Comparison of ENCODE assay signal across 19 cellular contexts in the genomic region with DNA sequence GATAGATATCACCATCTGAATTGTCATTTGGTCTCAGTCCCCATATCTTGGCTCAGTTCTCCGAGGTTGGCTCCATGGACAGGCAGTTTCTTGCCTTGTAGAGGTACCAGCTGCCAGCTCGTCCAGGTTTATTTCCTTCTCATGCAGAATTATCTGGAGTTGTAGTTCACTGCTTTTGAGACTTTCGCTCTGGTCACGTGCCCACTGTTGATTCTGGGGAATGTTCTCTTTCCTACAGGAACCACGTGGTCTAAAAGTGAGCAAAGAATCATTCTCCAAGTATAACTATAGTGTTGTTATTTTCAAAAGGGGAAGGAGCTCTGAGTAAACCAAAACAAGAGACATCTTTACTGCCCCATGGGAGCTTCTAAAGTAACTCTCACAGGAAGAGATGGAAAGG.
"Had no signal": no experiment of that assay in that cellular context is flagged by ENCODE, and none has a peak within 500 bp of the region (broad histone marks: within the 10 kb centered on the region; RNA-seq: fewer than 3 reads in every experiment).

No MANE protein-coding gene starts in this region.

- H3K27ac Mint-ChIP-seq: activated naive CD8-positive, alpha-beta T cell treated with anti-CD3 and anti-CD28 coated beads, Interleukin-2, amount 50 U/mL, for 24 hours; naive B cell; progenitor cell of endocrine pancreas; T-helper 1 cell treated with Interleukin-12 subunit alpha and Interleukin-12 subunit beta and Interleukin-4 antibody, amounts not matched to agents 30 μg/mL and 1 μg/mL, for 36 hours; type B pancreatic cell; WTC11 had no signal

- H3K9me3 ChIP-seq: ascending aorta, colonic mucosa, spleen had no signal

- H3K4me3 ChIP-seq: ascending aorta, colonic mucosa, hepatocyte, spleen had no signal

- H3K27me3 ChIP-seq: ascending aorta, colonic mucosa, hepatocyte, spleen had no signal

- H2AFZ ChIP-seq: hepatocyte had no signal

- H3K27ac ChIP-seq: ascending aorta, colonic mucosa, hepatocyte, spleen had no signal

- H3K36me3 Mint-ChIP-seq: naive B cell, type B pancreatic cell, WTC11 had no signal

- H3K4me1 Mint-ChIP-seq: activated naive CD8-positive, alpha-beta T cell treated with anti-CD3 and anti-CD28 coated beads, Interleukin-2, amount 50 U/mL, for 24 hours had no signal

- H3K27me3 Mint-ChIP-seq: activated naive CD8-positive, alpha-beta T cell treated with anti-CD3 and anti-CD28 coated beads, Interleukin-2, amount 50 U/mL, for 24 hours; progenitor cell of endocrine pancreas; type B pancreatic cell had no signal

- H3K79me2 ChIP-seq: hepatocyte had no signal

- ATAC-seq: activated naive CD8-positive, alpha-beta T cell treated with anti-CD3 and anti-CD28 coated beads, Interleukin-2, amount 50 U/mL, for 24 hours; left ventricle myocardium superior; right cardiac atrium; WTC11 had no signal

- H3K36me3 ChIP-seq: ascending aorta, colonic mucosa, spleen had no signal

- H3K4me1 ChIP-seq: ascending aorta, colonic mucosa, spleen had no signal

- H3K9me3 Mint-ChIP-seq: activated naive CD8-positive, alpha-beta T cell treated with anti-CD3 and anti-CD28 coated beads, Interleukin-2, amount 50 U/mL, for 24 hours; naive B cell; T-helper 1 cell treated with Interleukin-12 subunit alpha and Interleukin-12 subunit beta and Interleukin-4 antibody, amounts not matched to agents 30 μg/mL and 1 μg/mL, for 36 hours had no signal

- H3K4me2 ChIP-seq: hepatocyte had no signal

- H3K4me3 Mint-ChIP-seq: activated naive CD8-positive, alpha-beta T cell treated with anti-CD3 and anti-CD28 coated beads, Interleukin-2, amount 50 U/mL, for 24 hours; T-helper 1 cell treated with Interleukin-12 subunit alpha and Interleukin-12 subunit beta and Interleukin-4 antibody, amounts not matched to agents 30 μg/mL and 1 μg/mL, for 36 hours; type B pancreatic cell; WTC11 had no signal

- DNase-seq: activated CD4-positive, alpha-beta T cell treated with anti-CD3 and anti-CD28 coated beads for 48 hours; activated CD8-positive, alpha-beta memory T cell treated with anti-CD3 and anti-CD28 coated beads for 24 hours; activated naive CD4-positive, alpha-beta T cell treated with Interleukin-2 at 50 U/mL for 16 hours; activated naive CD8-positive, alpha-beta T cell treated with anti-CD3 and anti-CD28 coated beads, Interleukin-2, amount 50 U/mL, for 24 hours; colonic mucosa; effector CD4-positive, alpha-beta T cell; left ventricle myocardium superior; midbrain; naive B cell; right cardiac atrium; spleen; stimulated activated CD4-positive, alpha-beta T cell treated with anti-CD3 and anti-CD28 coated beads, Interleukin-1b, Interleukin-23, amount 100 ng/mL, for 48 hours; stimulated activated naive CD4-positive, alpha-beta T cell had no signal
